Comparison of ENCODE assay signal across 17 cellular contexts in the genomic region with DNA sequence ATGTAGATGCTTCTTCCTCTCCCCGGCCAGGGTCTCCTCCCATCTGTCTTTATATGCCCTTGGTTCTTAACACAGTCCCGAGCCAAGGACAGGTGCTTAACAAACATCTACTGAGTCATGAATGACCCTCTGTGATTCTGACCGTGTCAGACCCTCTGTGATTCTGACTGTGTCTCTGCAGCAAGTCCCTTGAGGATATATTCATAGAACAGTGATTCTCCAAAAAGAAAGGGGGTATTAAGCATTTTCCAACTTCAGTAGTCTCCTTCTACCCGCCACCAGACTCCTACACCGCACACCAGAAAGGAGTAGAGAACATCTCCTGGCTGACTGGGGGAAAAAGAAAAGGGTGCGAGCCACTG. TPM values are rescaled to one million over a fixed set of nuclear protein-coding genes. Genes with fewer than 3 reads are reported as not detected.
A peak's percentile ranks its signal among the peaks of the same experiment; 100 is the strongest.
DNase-seq lines count a peak whose midpoint lies in the region; ATAC-seq, FAIRE-seq and TF ChIP-seq lines count a peak whose summit lies in the region.
"Had no signal": no experiment of that assay in that cellular context is flagged by ENCODE, and none has a peak within 500 bp of the region (broad histone marks: within the 10 kb centered on the region; RNA-seq: fewer than 3 reads in every experiment).

No MANE protein-coding gene starts in this region.

- H3K27me3 ChIP-seq in Caco-2 (replicated peaks; ENCODE audit: control insufficient read depth, insufficient read depth, low read length) (no peaks in the 10 kb centered on the region), GM12878 (replicated peaks in 1 of 2; ENCODE audit: control insufficient read depth in 2 of 2, insufficient read depth in 2 of 2, low read length in 1 of 2) (no peaks in the 10 kb centered on the region), subcutaneous abdominal adipose tissue (ENCODE audit: control insufficient read depth in 5 of 5, insufficient read depth in 4 of 5, low read length in 5 of 5) (no peaks in the 10 kb centered on the region)
- H3K27me3 ChIP-seq: adrenal gland, BE2C had no signal

- H3K9me3 ChIP-seq in Caco-2 (no peaks in the 10 kb centered on the region), GM12878 (replicated peaks; ENCODE audit: control insufficient read depth, insufficient read depth, low read length) (no peaks in the 10 kb centered on the region), subcutaneous abdominal adipose tissue (ENCODE audit: control insufficient read depth in 5 of 5, low read length in 5 of 5) (no peaks in the 10 kb centered on the region)
- H3K9me3 ChIP-seq: adrenal gland, BE2C had no signal

- H3K4me3 Mint-ChIP-seq in Caco-2 (ENCODE audit: unreplicated experiment), result peak overlapping the region; percentile 56
- H3K4me3 Mint-ChIP-seq in nephron, result no peak overlapping the region
- H3K4me3 Mint-ChIP-seq in T-cell, result no peak overlapping the region
- H3K4me3 Mint-ChIP-seq: neural crest cell had no signal

- H4K20me1 ChIP-seq in GM12878 (ENCODE audit: control insufficient read depth, insufficient read depth), result peaks cover 4% of the 10 kb centered on the region; the same call in 1 of the 2 replicates

- POLR2A ChIA-PET in Caco-2 (lab: Charles Lee) (no interaction called here), GM12878 (lab: Charles Lee) (no interaction called here), T-cell (lab: Charles Lee) (no interaction called here)

- RAD21 ChIA-PET in GM12878 (lab: Charles Lee; ENCODE audit: unreplicated experiment), result no interaction called here

- intact Hi-C loops in Caco-2 (cut with micrococcal nuclease; ENCODE audit: unreplicated experiment), result no loop called here
- intact Hi-C loops in GM12878 (cut with micrococcal nuclease; ENCODE audit: unreplicated experiment), result loop anchor here (10.0 kb wide), 3 partner anchors 167 to 527 kb away; a partner anchor contains a TSS

- no peak overlapping the region for H3K9ac ChIP-seq in GM12878 (ENCODE audit: control insufficient read depth, insufficient read depth, low read length)
- peak overlapping the region in 2 of 5 donors; percentile 14 to 66 for H3K9ac ChIP-seq in subcutaneous abdominal adipose tissue (ENCODE audit: low read length in 5 of 5)

- TF ChIP-seq CTCF in Caco-2 (IDR thresholded peaks at IDR 0.05; ENCODE audit: insufficient read depth in 1 of 2, low read depth in 1 of 2, low read length in 1 of 2, severe bottlenecking in 1 of 2, unreplicated experiment in 1 of 2) (no peak), GM12878 (IDR thresholded peaks at IDR 0.05 in 2 of 3, conservative IDR thresholded peaks at IDR 0.05 in 1 of 3; ENCODE audit: control insufficient read depth in 2 of 3, extremely low read depth in 1 of 3, insufficient read depth in 1 of 3, low read depth in 3 of 3, low read length in 3 of 3) (no peak), nephron (IDR thresholded peaks at IDR 0.05; ENCODE audit: unreplicated experiment in 3 of 3) (no peak)

- H3K9me3 Mint-ChIP-seq in Caco-2 (ENCODE audit: unreplicated experiment), result no peaks in the 10 kb centered on the region
- no peaks in the 10 kb centered on the region for H3K9me3 Mint-ChIP-seq in nephron
- no peaks in the 10 kb centered on the region for H3K9me3 Mint-ChIP-seq in T-cell
- H3K9me3 Mint-ChIP-seq: neural crest cell had no signal

- ATAC-seq in GM12878 (no peak), GM21619 (IDR thresholded peaks at IDR 0.05; ENCODE audit: unreplicated experiment) (no peak), T-cell (replicated peaks in 1 of 4) (no peak)
- ATAC-seq: SK-N-SH treated with all-trans-retinoic acid at 6 μM for 48 hours had no signal

- CTCF ChIA-PET in Caco-2 (lab: Charles Lee), result no interaction called here
- CTCF ChIA-PET in GM12878 (lab: Yijun Ruan, JAX), result interaction anchor here (1.4 kb wide), 1 partner anchor 65 kb away, joined by 3 read pairs; no protein-coding TSS in a partner anchor
- CTCF ChIA-PET in T-cell (lab: Charles Lee), result no interaction called here

- DNase-seq in Caco-2 (no peak), GM12878 (ENCODE audit: low read depth, low spot score) (no peak), SW480 (ENCODE audit: low spot score) (no peak), T-cell (no peak), GOT3 (lab: John Stamatoyannopoulos, UW) (no peak)
- DNase-seq: BE2C; caudate nucleus; effector CD4-positive, alpha-beta T cell; NCI-H1105 treated with DMSO at 0.1 percent for 48 hours; NCI-H774; retina had no signal

- H3K36me3 Mint-ChIP-seq in Caco-2 (ENCODE audit: insufficient read depth, unreplicated experiment), result peaks cover 11% of the 10 kb centered on the region
- no peaks in the 10 kb centered on the region for H3K36me3 Mint-ChIP-seq in nephron (ENCODE audit: low read depth)
- no peaks in the 10 kb centered on the region for H3K36me3 Mint-ChIP-seq in T-cell

- no peak overlapping the region for H2AFZ ChIP-seq in GM12878 (ENCODE audit: control insufficient read depth, low read depth, low read length)

- H3K36me3 ChIP-seq in Caco-2 (ENCODE audit: control insufficient read depth, insufficient read depth, low read length), result no peaks in the 10 kb centered on the region
- H3K36me3 ChIP-seq in GM12878 (ENCODE audit: control insufficient read depth in 2 of 2, insufficient read depth in 2 of 2, low read length in 1 of 2), result peaks cover 6 to 8% of the 10 kb centered on the region in 2 experiments; a peak in 3 of 4 replicates
- H3K36me3 ChIP-seq in subcutaneous abdominal adipose tissue (ENCODE audit: control insufficient read depth in 5 of 5, insufficient read depth in 5 of 5, low read length in 5 of 5), result peaks cover 0 to 2% (median 0%) of the 10 kb centered on the region in 5 donors
- H3K36me3 ChIP-seq: adrenal gland, BE2C had no signal

- 74% methylated on average over 6 of the region's 6 CpGs for WGBS in GM12878 (ENCODE audit: insufficient coverage, insufficient replicate concordance, low lambda C conversion rate, missing lambda C conversion rate)

- TF ChIP-seq EP300 in GM12878 (IDR thresholded peaks at IDR 0.05; ENCODE audit: borderline replicate concordance in 1 of 2, control insufficient read depth in 1 of 2, low read depth in 2 of 2, low read length in 2 of 2), result no peak

- TF ChIP-seq RAD21 in GM12878 (IDR thresholded peaks at IDR 0.05; ENCODE audit: insufficient read depth, low read depth, low read length), result no peak

- H3K4me1 ChIP-seq in Caco-2 (peaks cover 48% of the 10 kb centered on the region), GM12878 (ENCODE audit: control insufficient read depth, insufficient read depth, low read length) (peaks cover 35% of the 10 kb centered on the region), subcutaneous abdominal adipose tissue (ENCODE audit: control insufficient read depth in 5 of 5, insufficient read depth in 5 of 5, low read length in 5 of 5) (peaks cover 9 to 92% (median 83%) of the 10 kb centered on the region in 5 donors)
- H3K4me1 ChIP-seq: BE2C had no signal

- H3K27ac ChIP-seq in GM12878 (ENCODE audit: control insufficient read depth, insufficient read depth), result no peak overlapping the region
- peak overlapping the region; percentile 95 for H3K27ac ChIP-seq in subcutaneous abdominal adipose tissue (ENCODE audit: low read depth, low read length)

- H3K27me3 Mint-ChIP-seq in Caco-2 (ENCODE audit: insufficient read depth, unreplicated experiment) (no peaks in the 10 kb centered on the region), nephron (ENCODE audit: low read depth) (peaks cover 5% of the 10 kb centered on the region), T-cell (no peaks in the 10 kb centered on the region)

- in situ Hi-C loops in GM12878 (cut with MboI), result no loop called here

- BruUV-seq in Caco-2 (replicated peaks; lab: Mats Ljungman, UMichigan) (no TSS peak), GM12878 (replicated peaks; lab: Mats Ljungman, UMichigan) (TSS peak; percentile 1)

- H3K4me1 Mint-ChIP-seq in Caco-2 (ENCODE audit: low read depth, unreplicated experiment), result peaks cover 52% of the 10 kb centered on the region
- H3K4me1 Mint-ChIP-seq in nephron, result peaks cover 76% of the 10 kb centered on the region
- H3K4me1 Mint-ChIP-seq in T-cell, result peaks cover 18 to 35% (median 26%) of the 10 kb centered on the region in 3 donors

- peaks cover 82% of the 10 kb centered on the region for H3K79me2 ChIP-seq in GM12878 (ENCODE audit: control insufficient read depth, insufficient read depth, low read length)

- H3K4me3 ChIP-seq in Caco-2 (ENCODE audit: low read depth, low read length) (no peak overlapping the region), GM12878 (no peak overlapping the region), subcutaneous abdominal adipose tissue (ENCODE audit: low read depth in 1 of 5, low read length in 5 of 5) (no peak overlapping the region)

- FAIRE-seq in GM12878 (lab: Jason Lieb, UNC), result no peak

- SMC1A ChIA-PET in GM12878 (lab: Charles Lee; ENCODE audit: uncharacterized antibody, unreplicated experiment), result interaction anchor here (1.1 kb wide), 1 partner anchor 9 kb away, joined by 3 read pairs; no protein-coding TSS in a partner anchor

- TF ChIP-seq POLR2A in GM12878 (IDR thresholded peaks at IDR 0.05; ENCODE audit: low read depth, low read length), result no peak

- peak overlapping the region; percentile 82 for H3K27ac Mint-ChIP-seq in Caco-2 (ENCODE audit: unreplicated experiment)
- H3K27ac Mint-ChIP-seq in nephron, result peak overlapping the region; percentile 46 to 74 (median 58)
- no peak overlapping the region for H3K27ac Mint-ChIP-seq in T-cell

- H3K4me2 ChIP-seq in GM12878 (ENCODE audit: control insufficient read depth, insufficient read depth), result no peak overlapping the region

TF ChIP-seq in GM12878, 131 proteins besides CTCF, POLR2A, EP300 and RAD21:
- TF ChIP-seq YBX1 (IDR thresholded peaks at IDR 0.05) (no peak), TCF12 (IDR thresholded peaks at IDR 0.05; ENCODE audit: low read depth, low read length) (no peak), SIX5 (IDR thresholded peaks at IDR 0.05; ENCODE audit: low read depth, low read length, severe bottlenecking) (no peak)

RNA-seq across cellular contexts. Expression of a gene that starts 13.6 kb away (rescaled TPM):
- total RNA-seq in Caco-2 (2022) (76.3 and 100 TPM in 2 replicates), GM12878 (2014; rRNA removed) (58.3 and 62.9 TPM in 2 replicates), GM12878 (2014; rRNA removed; fragmentation: Illumina TruSeq; extraction: Trizol) (63.8 and 65.6 TPM in 2 replicates), GM12878 (2021) (59.5 and 63.2 TPM in 2 replicates), T-cell (10 to 100 TPM in 3 of 5 donors, 1 to 10 TPM in 2; 8.6 to 13.7 (median 11.3) TPM)
- 73.8 and 81.8 TPM in 2 replicates for total RNA-seq in GM12878 (2013; cell fraction: nucleolus; rRNA removed)
- polyA plus RNA-seq in GM12878 (2011; ENCODE audit: low read depth), result 43.6 TPM
- polyA plus RNA-seq in GM12878 (2011; rRNA removed) (60.2 and 72.4 TPM in 2 replicates), GM12878 (2014; fragmentation: Illumina TruSeq; extraction: Trizol) (68.1 and 81.7 TPM in 2 replicates), GM12878 (2014; fragmentation: Nextera tagmentation; extraction: Ambion mirVana) (10 to 100 TPM; 30.7 to 32.6 TPM), GM12878 (2014; rRNA removed) (44.4 and 47.0 TPM in 2 replicates), GM12878 (2016; fragmentation: Nextera tagmentation; extraction: Ambion mirVana) (10 to 100 TPM; 53.8 to 59.0 TPM)
- polyA plus RNA-seq in GM12878 (2011; cell fraction: cytosol; rRNA removed), result 38.6 and 39.2 TPM in 2 replicates
- polyA plus RNA-seq in GM12878 (2011; cell fraction: nucleus; rRNA removed), result 65.7 and 68.5 TPM in 2 replicates
- polyA plus RNA-seq in GM12878 (2012), result 35.6 and 41.0 TPM in 2 replicates
- polyA minus RNA-seq in GM12878 (2011; rRNA and poly(A)+ RNA removed), result 98.4 and 105 TPM in 2 replicates
- polyA minus RNA-seq in GM12878 (2011; cell fraction: cytosol; rRNA and poly(A)+ RNA removed), result 38.5 and 46.4 TPM in 2 replicates
- polyA minus RNA-seq in GM12878 (2011; cell fraction: nucleus; rRNA and poly(A)+ RNA removed), result 41.5 and 63.8 TPM in 2 replicates

Comparison
In these comparisons a context has a peak if more than half of its experiments do, and no peak if none do; other contexts are left out.
1. H3K27ac Mint-ChIP-seq: peak in Caco-2 (single experiment) and nephron (3 of 3); none in T-cell (0 of 2).